Comparison of ENCODE assay signal across 10 cellular contexts in genomic region chr9:97852399-97853055, GRCh38. TPM values are rescaled to one million over a fixed set of nuclear protein-coding genes. Genes with fewer than 3 reads are reported as not detected.
A peak's percentile ranks its signal among the peaks of the same experiment; 100 is the strongest.
DNase-seq lines count a peak whose midpoint lies in the region; ATAC-seq, FAIRE-seq and TF ChIP-seq lines count a peak whose summit lies in the region.
"Had no signal": no experiment of that assay in that cellular context is flagged by ENCODE, and none has a peak within 500 bp of the region (broad histone marks: within the 10 kb centered on the region; RNA-seq: fewer than 3 reads in every experiment).

No MANE protein-coding gene starts in this region.

- H3K4me3 Mint-ChIP-seq in activated T-cell treated with anti-CD3 and anti-CD28 coated beads, Interleukin-2, amount 50 U/mL, for 72 hours, result peak overlapping the region; percentile 64 to 70
- no peak overlapping the region for H3K4me3 Mint-ChIP-seq in activated T-cell treated with anti-CD3 and anti-CD28 coated beads, Interleukin-2, amount 50 U/mL, for 4 hours
- H3K4me3 Mint-ChIP-seq in activated B cell treated with CpG ODN at 0.5 μM for 24 hours, result peak overlapping the region; percentile 41

- no peak overlapping the region for H3K27ac Mint-ChIP-seq in activated T-cell treated with anti-CD3 and anti-CD28 coated beads, Interleukin-2, amount 50 U/mL, for 72 hours
- no peak overlapping the region for H3K27ac Mint-ChIP-seq in activated B cell treated with CpG ODN at 0.5 μM for 24 hours

- H3K4me1 Mint-ChIP-seq in activated T-cell treated with anti-CD3 and anti-CD28 coated beads, Interleukin-2, amount 50 U/mL, for 72 hours (ENCODE audit: low read depth), result peaks cover 34% of the 10 kb centered on the region
- H3K4me1 Mint-ChIP-seq in activated T-cell treated with anti-CD3 and anti-CD28 coated beads, Interleukin-2, amount 50 U/mL, for 4 hours (ENCODE audit: low read depth), result peaks cover 25% of the 10 kb centered on the region
- peaks cover 34% of the 10 kb centered on the region for H3K4me1 Mint-ChIP-seq in activated B cell treated with CpG ODN at 0.5 μM for 24 hours

- no peaks in the 10 kb centered on the region for H3K9me3 Mint-ChIP-seq in activated T-cell treated with anti-CD3 and anti-CD28 coated beads, Interleukin-2, amount 50 U/mL, for 72 hours
- no peaks in the 10 kb centered on the region for H3K9me3 Mint-ChIP-seq in activated T-cell treated with anti-CD3 and anti-CD28 coated beads, Interleukin-2, amount 50 U/mL, for 4 hours
- H3K9me3 Mint-ChIP-seq in activated B cell treated with CpG ODN at 0.5 μM for 24 hours, result no peaks in the 10 kb centered on the region

- peak overlapping the region; percentile 35 for H3K4me2 ChIP-seq in keratinocyte (ENCODE audit: control insufficient read depth, extremely low read depth, insufficient read depth, low read depth, low read length)

- H3K9ac ChIP-seq in keratinocyte (ENCODE audit: control insufficient read depth, extremely low read depth, insufficient read depth, low read length), result no peak overlapping the region

- peaks cover 62% of the 10 kb centered on the region for H3K27me3 ChIP-seq in keratinocyte (ENCODE audit: control insufficient read depth, extremely low read depth, insufficient read depth, low read length)
- peaks cover 22% of the 10 kb centered on the region for H3K27me3 ChIP-seq in thoracic aorta (replicated peaks; ENCODE audit: insufficient read depth)

- dilution Hi-C loops in keratinocyte (cut with MboI; ENCODE audit: extremely low pct_ligation_motif_present, low sequenced_read_pairs), result loop anchor here (10.0 kb wide), 1 partner anchor 88 kb away; no protein-coding TSS in a partner anchor

- peaks cover 63% of the 10 kb centered on the region for H3K27me3 Mint-ChIP-seq in activated T-cell treated with anti-CD3 and anti-CD28 coated beads, Interleukin-2, amount 50 U/mL, for 72 hours (ENCODE audit: low read depth)
- H3K27me3 Mint-ChIP-seq in activated T-cell treated with anti-CD3 and anti-CD28 coated beads, Interleukin-2, amount 50 U/mL, for 4 hours (ENCODE audit: low read depth), result peaks cover 80% of the 10 kb centered on the region
- peaks cover 63% of the 10 kb centered on the region for H3K27me3 Mint-ChIP-seq in activated B cell treated with CpG ODN at 0.5 μM for 24 hours

- peaks cover 2 to 3% of the 10 kb centered on the region in 2 donors for H3K36me3 Mint-ChIP-seq in activated T-cell treated with anti-CD3 and anti-CD28 coated beads, Interleukin-2, amount 50 U/mL, for 72 hours (ENCODE audit: insufficient read depth in 2 of 2)
- H3K36me3 Mint-ChIP-seq in activated T-cell treated with anti-CD3 and anti-CD28 coated beads, Interleukin-2, amount 50 U/mL, for 4 hours (ENCODE audit: insufficient read depth), result no peaks in the 10 kb centered on the region
- H3K36me3 Mint-ChIP-seq in activated B cell treated with CpG ODN at 0.5 μM for 24 hours (ENCODE audit: low read depth), result no peaks in the 10 kb centered on the region

- ATAC-seq in activated T-cell treated with anti-CD3 and anti-CD28 coated beads, Interleukin-2, amount 50 U/mL, for 72 hours (replicated peaks in 1 of 2), result no peak
- no peak for ATAC-seq in activated T-cell treated with anti-CD3 and anti-CD28 coated beads, Interleukin-2, amount 50 U/mL, for 4 hours
- ATAC-seq in activated B cell treated with CpG ODN at 0.5 μM for 24 hours (ENCODE audit: low read depth) (no peak), thoracic aorta (ENCODE audit: insufficient number of reproducible peaks, low FRiP score, low read depth) (no peak)

- H2AFZ ChIP-seq in keratinocyte (ENCODE audit: control insufficient read depth, low read length), result no peak overlapping the region

- H3K27ac ChIP-seq in keratinocyte (ENCODE audit: control insufficient read depth, insufficient read depth, low read length) (no peak overlapping the region), thoracic aorta (no peak overlapping the region)

- CTCF ChIA-PET in activated B cell treated with CpG ODN at 0.5 μM for 24 hours (lab: Charles Lee), result no interaction called here

- no peaks in the 10 kb centered on the region for H3K9me1 ChIP-seq in keratinocyte (ENCODE audit: control insufficient read depth, extremely low read depth, insufficient read depth, low read length)

- H3K79me2 ChIP-seq in keratinocyte (ENCODE audit: control insufficient read depth, insufficient read depth, low read length), result no peaks in the 10 kb centered on the region

- TF ChIP-seq CTCF in activated B cell treated with CpG ODN at 0.5 μM for 24 hours (IDR thresholded peaks at IDR 0.05) (no peak), keratinocyte (optimal IDR thresholded peaks at IDR 0.05 in 1 of 3, IDR thresholded peaks at IDR 0.05 in 1 of 3, conservative IDR thresholded peaks at IDR 0.05 in 1 of 3; ENCODE audit: extremely low read depth in 1 of 3, insufficient read depth in 2 of 3, low read length in 3 of 3) (no peak), thoracic aorta (IDR thresholded peaks at IDR 0.05) (no peak), GM20000 (IDR thresholded peaks at IDR 0.05; ENCODE audit: extremely low read depth, missing control alignments) (no peak)

- POLR2A ChIA-PET in activated B cell treated with CpG ODN at 0.5 μM for 24 hours (lab: Charles Lee), result no interaction called here

- no peak for FAIRE-seq in keratinocyte (lab: Jason Lieb, UNC)

- H3K36me3 ChIP-seq in keratinocyte (ENCODE audit: control insufficient read depth in 2 of 2, extremely low read depth in 1 of 2, insufficient read depth in 2 of 2, low read length in 2 of 2) (no peaks in the 10 kb centered on the region), thoracic aorta (no peaks in the 10 kb centered on the region)

- H3K9me3 ChIP-seq in keratinocyte (ENCODE audit: control insufficient read depth, low read depth, low read length) (no peaks in the 10 kb centered on the region), thoracic aorta (no peaks in the 10 kb centered on the region)

- intact Hi-C loops in activated B cell treated with CpG ODN at 0.5 μM for 24 hours (cut with micrococcal nuclease), result loop anchor here (2.0 to 5.0 kb wide), 4 partner anchors 14 to 155 kb away; partner anchors contain the start of gene XPA

- no peaks in the 10 kb centered on the region for H4K20me1 ChIP-seq in keratinocyte (ENCODE audit: control insufficient read depth, extremely low read depth, insufficient read depth, low read length)

- H3K4me1 ChIP-seq in keratinocyte (ENCODE audit: control insufficient read depth, extremely low read depth, insufficient read depth, low read length), result peaks cover 15% of the 10 kb centered on the region
- peaks cover 2 to 35% of the 10 kb centered on the region in 2 donors for H3K4me1 ChIP-seq in thoracic aorta (ENCODE audit: control insufficient read depth in 1 of 2, low read depth in 2 of 2)

- H3K4me3 ChIP-seq in keratinocyte (ENCODE audit: control insufficient read depth in 2 of 3, extremely low read depth in 1 of 3, insufficient read depth in 2 of 3, low read depth in 1 of 3, low read length in 3 of 3), result peak overlapping the region in 1 of 3 experiments; percentile 29
- H3K4me3 ChIP-seq in thoracic aorta, result peak overlapping the region; percentile 61

- no peak for DNase-seq in activated T-cell treated with anti-CD3 and anti-CD28 coated beads, Interleukin-2, amount 50 U/mL, for 72 hours
- no peak for DNase-seq in activated T-cell treated with anti-CD3 and anti-CD28 coated beads, Interleukin-2, amount 50 U/mL, for 4 hours
- DNase-seq in activated B cell treated with CpG ODN at 0.5 μM for 24 hours, result no peak
- DNase-seq in keratinocyte (ENCODE audit: low read depth, low spot score), result no peak
- DNase-seq in thoracic aorta (ENCODE audit: low spot score), result no peak
- no peak for DNase-seq in GF-D8 (lab: John Stamatoyannopoulos, UW)
- DNase-seq in effector CD8-positive, alpha-beta T cell (lab: John Stamatoyannopoulos, UW), result no peak
- DNase-seq in GM20000 (ENCODE audit: low spot score), result no peak
- DNase-seq: AML-193, NCI-H1048 had no signal

RNA-seq across cellular contexts. Expression of gene FOXE1, which starts 0.5 kb away (rescaled TPM):
- total RNA-seq in activated T-cell treated with anti-CD3 and anti-CD28 coated beads, Interleukin-2, amount 50 U/mL, for 72 hours, result under 1 TPM; 0.79 to 0.96 TPM
- not detected for total RNA-seq in activated T-cell treated with anti-CD3 and anti-CD28 coated beads, Interleukin-2, amount 50 U/mL, for 4 hours
- total RNA-seq in activated B cell treated with CpG ODN at 0.5 μM for 24 hours, result not detected in 2 replicates
- polyA plus RNA-seq in keratinocyte, result 0.97 to 1.9 TPM (median 1.1 TPM) in 3 replicates
- polyA plus RNA-seq in keratinocyte (2011; ENCODE audit: low read depth), result 2.5 TPM
- polyA plus RNA-seq in keratinocyte (2011; cell fraction: cytosol; rRNA removed), result 1.1 and 1.4 TPM in 2 replicates
- 3.1 and 4.7 TPM in 2 replicates for polyA plus RNA-seq in keratinocyte (2011; cell fraction: nucleus; rRNA removed)
- 1.9 and 2.1 TPM in 2 replicates for polyA plus RNA-seq in keratinocyte (2012; ENCODE audit: low replicate concordance)
- 0.58 to 1.0 TPM (median 0.92 TPM) in 3 replicates for polyA minus RNA-seq in keratinocyte
- 3.6 TPM for polyA minus RNA-seq in keratinocyte (2011; cell fraction: cytosol; rRNA and poly(A)+ RNA removed)
- 3.6 and 5.1 TPM in 2 replicates for polyA minus RNA-seq in keratinocyte (2011; cell fraction: nucleus; rRNA and poly(A)+ RNA removed)
- total RNA-seq in thoracic aorta, result under 1 TPM; 0.21 to 0.68 TPM
